ENCODE assay signal across 12 cellular contexts in the genomic region with DNA sequence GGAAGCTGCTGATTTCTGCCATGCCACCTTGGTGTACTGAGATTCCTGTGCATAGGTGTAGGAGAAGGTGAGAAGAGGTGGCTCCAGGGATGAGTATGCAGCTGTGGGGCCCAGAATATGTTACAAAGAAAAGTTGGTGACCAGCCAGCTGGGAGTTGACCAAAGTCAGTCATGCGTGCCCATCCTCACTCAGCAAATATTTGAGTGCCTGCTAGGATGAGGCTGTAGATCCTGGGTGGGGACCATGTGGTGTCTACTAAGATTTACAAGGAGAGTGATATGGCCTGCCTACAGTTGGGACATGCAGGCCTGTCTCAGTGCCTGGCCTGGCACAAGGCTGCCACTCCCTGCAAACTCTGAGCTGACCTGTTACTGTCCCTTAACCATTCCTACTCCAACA. TPM values are rescaled to one million over a fixed set of nuclear protein-coding genes. Genes with fewer than 3 reads are reported as not detected.
A peak's percentile ranks its signal among the peaks of the same experiment; 100 is the strongest.
DNase-seq lines count a peak whose midpoint lies in the region; ATAC-seq, FAIRE-seq and TF ChIP-seq lines count a peak whose summit lies in the region.
"Had no signal": no experiment of that assay in that cellular context is flagged by ENCODE, and none has a peak within 500 bp of the region (broad histone marks: within the 10 kb centered on the region; RNA-seq: fewer than 3 reads in every experiment).

No MANE protein-coding gene starts in this region.

- no peaks in the 10 kb centered on the region for H3K9me3 Mint-ChIP-seq in activated T-helper 17 cell treated with anti-CD3 and anti-CD28 coated beads, Interleukin-2, amount 50 U/mL, for 72 hours

- H3K4me1 Mint-ChIP-seq in activated T-helper 17 cell treated with anti-CD3 and anti-CD28 coated beads, Interleukin-2, amount 50 U/mL, for 72 hours: peaks cover 11% of the 10 kb centered on the region

- in situ Hi-C loops in HepG2 (cut with HindIII; ENCODE audit: extremely low pct_ligation_motif_present, low pct_unique_long_range_greater_than_20kb): no loop called here

- peaks cover 27% of the 10 kb centered on the region for H3K79me2 ChIP-seq in HepG2 (ENCODE audit: insufficient read depth, low read length)

- no peak overlapping the region for H3K27ac ChIP-seq in HepG2 (ENCODE audit: extremely low read length, insufficient read depth, low read length)
- H3K27ac ChIP-seq: WERI-Rb-1 had no signal

- TF ChIP-seq RAD21 in HepG2 (CRISPR knock-in tag; IDR thresholded peaks at IDR 0.05): no peak

- 43% methylated on average over 1 of the region's 1 CpG for WGBS in HepG2 (ENCODE audit: low lambda C conversion rate)

- no peak overlapping the region for H3K4me2 ChIP-seq in HepG2 (ENCODE audit: low read depth, low read length)

- no peaks in the 10 kb centered on the region for H3K9me3 ChIP-seq in HepG2 (ENCODE audit: low read length)

- BruUV-seq in HepG2 (replicated peaks; lab: Mats Ljungman, UMichigan): no TSS peak

- no peak for TF ChIP-seq EP300 in HepG2 (IDR thresholded peaks at IDR 0.05; ENCODE audit: low read depth in 2 of 2, low read length in 2 of 2)
- no peak for TF ChIP-seq EP300 in HepG2 (CRISPR knock-in tag; IDR thresholded peaks at IDR 0.05; ENCODE audit: borderline replicate concordance)

- peaks cover 22% of the 10 kb centered on the region for H3K4me1 ChIP-seq in HepG2 (ENCODE audit: insufficient read depth, low read length)

- no peak overlapping the region for H2AFZ ChIP-seq in HepG2 (ENCODE audit: low read length)

- H3K27me3 ChIP-seq in HepG2 (ENCODE audit: control insufficient read depth in 1 of 2, insufficient read depth in 2 of 2, low read length in 2 of 2): no peaks in the 10 kb centered on the region

- H3K27ac Mint-ChIP-seq in activated T-helper 17 cell treated with anti-CD3 and anti-CD28 coated beads, Interleukin-2, amount 50 U/mL, for 72 hours: peak overlapping the region; percentile 69
- H3K27ac Mint-ChIP-seq: progenitor cell of endocrine pancreas had no signal

- CTCF ChIA-PET in HepG2 (lab: Yijun Ruan, JAX; ENCODE audit: low intra/inter-chr PET ratio, low total read pairs): no interaction called here

- H3K36me3 ChIP-seq in HepG2 (replicated peaks in 1 of 2; ENCODE audit: control insufficient read depth in 1 of 2, insufficient read depth in 2 of 2, low read length in 2 of 2): peaks cover 4 to 11% of the 10 kb centered on the region in 2 experiments; a peak in 3 of 5 replicates

- H3K9ac ChIP-seq in HepG2 (ENCODE audit: insufficient read depth, low read depth, low read length): no peak overlapping the region

- POLR2A ChIA-PET in HepG2 (lab: Yijun Ruan, JAX): no interaction called here

- H3K27me3 Mint-ChIP-seq in activated T-helper 17 cell treated with anti-CD3 and anti-CD28 coated beads, Interleukin-2, amount 50 U/mL, for 72 hours: no peaks in the 10 kb centered on the region
- H3K27me3 Mint-ChIP-seq: progenitor cell of endocrine pancreas had no signal

- DNase-seq in AG08395 (ENCODE audit: low spot score): peak; percentile 70
- peak; percentile 61 for DNase-seq in HS-27A (ENCODE audit: low read depth)
- peak; percentile 50 for DNase-seq in HepG2 (ENCODE audit: low spot score)
- no peak for DNase-seq in omental fat pad (ENCODE audit: low spot score)
- no peak for DNase-seq in T-helper 2 cell
- DNase-seq: GDM1, NCI-H1436 treated with DMSO at 0.1 percent for 48 hours, WERI-Rb-1 had no signal

- no peak for FAIRE-seq in HepG2 (lab: Jason Lieb, UNC)

- no peak for TF ChIP-seq CTCF in HepG2 (CRISPR knock-in tag; IDR thresholded peaks at IDR 0.05)
- no peak for TF ChIP-seq CTCF in omental fat pad (IDR thresholded peaks at IDR 0.05)

- no peak overlapping the region for H3K4me3 ChIP-seq in HepG2 (replicated peaks in 1 of 3; ENCODE audit: insufficient read depth in 1 of 3, low read depth in 2 of 3, low read length in 3 of 3)

- intact Hi-C loops in HepG2 (cut with micrococcal nuclease; ENCODE audit: unreplicated experiment): no loop called here

- peak; percentile 21 for ATAC-seq in activated T-helper 17 cell treated with anti-CD3 and anti-CD28 coated beads, Interleukin-2, amount 50 U/mL, for 72 hours (replicated peaks)
- ATAC-seq in HepG2: peak; percentile 47; the same call in 2 of the 3 replicates
- no peak for ATAC-seq in omental fat pad (ENCODE audit: low FRiP score)
- ATAC-seq in HG02610 (IDR thresholded peaks at IDR 0.05; ENCODE audit: unreplicated experiment): no peak
- ATAC-seq in HG03135 (IDR thresholded peaks at IDR 0.05; ENCODE audit: unreplicated experiment): no peak

- H4K20me1 ChIP-seq in HepG2 (ENCODE audit: insufficient read depth, low read length): 0 out of 2 replicates have a peak, but pooled peaks cover under 1% of the 10 kb centered on the region

- H3K4me3 Mint-ChIP-seq in activated T-helper 17 cell treated with anti-CD3 and anti-CD28 coated beads, Interleukin-2, amount 50 U/mL, for 72 hours: no peak overlapping the region

- peaks cover 57% of the 10 kb centered on the region for H3K36me3 Mint-ChIP-seq in activated T-helper 17 cell treated with anti-CD3 and anti-CD28 coated beads, Interleukin-2, amount 50 U/mL, for 72 hours (ENCODE audit: low read depth)

- TF ChIP-seq POLR2A in HepG2 (IDR thresholded peaks at IDR 0.05; ENCODE audit: insufficient read depth in 1 of 2, low read depth in 2 of 2, low read length in 2 of 2): no peak

RNA-seq across cellular contexts. Expression of gene RNF185, which starts 19.4 kb away (rescaled TPM):
- 10 to 100 TPM; 19.3 to 24.6 TPM for total RNA-seq in activated T-helper 17 cell treated with anti-CD3 and anti-CD28 coated beads, Interleukin-2, amount 50 U/mL, for 72 hours
- total RNA-seq in HepG2 (2016; rRNA removed; fragmentation: Illumina TruSeq; extraction: Trizol) (21.4 and 28.8 TPM in 2 replicates), omental fat pad (10 to 100 TPM; 25.1 to 39.4 (median 30.0) TPM)
- 2.9 and 3.2 TPM in 2 replicates for total RNA-seq in HepG2 (2016; cell fraction: cytosol; rRNA removed; fragmentation: Illumina TruSeq; extraction: Trizol; ENCODE audit: low read depth)
- total RNA-seq in HepG2 (2016; cell fraction: insoluble cytoplasmic fraction; rRNA removed; fragmentation: Illumina TruSeq; extraction: Trizol): 21.9 and 28.5 TPM in 2 replicates
- 11.3 and 11.9 TPM in 2 replicates for total RNA-seq in HepG2 (2016; cell fraction: membrane; rRNA removed; fragmentation: Illumina TruSeq; extraction: Trizol)
- 12.0 and 13.7 TPM in 2 replicates for total RNA-seq in HepG2 (2016; cell fraction: nucleus; rRNA removed; fragmentation: Illumina TruSeq; extraction: Trizol)
- polyA plus RNA-seq in HepG2 (2011; rRNA removed): 26.4 and 27.5 TPM in 2 replicates
- 21.8 and 27.3 TPM in 2 replicates for polyA plus RNA-seq in HepG2 (2011; cell fraction: cytosol; rRNA removed)
- 19.0 and 20.4 TPM in 2 replicates for polyA plus RNA-seq in HepG2 (2011; cell fraction: nucleus; rRNA removed)
- 15.4 and 15.6 TPM in 2 replicates for polyA plus RNA-seq in HepG2 (2012)
- polyA plus RNA-seq in HepG2 (2016; cell fraction: cytosol; fragmentation: Illumina TruSeq; extraction: Trizol; ENCODE audit: low read depth): 1.6 and 1.7 TPM in 2 replicates
- polyA plus RNA-seq in HepG2 (2016; cell fraction: insoluble cytoplasmic fraction; fragmentation: Illumina TruSeq; extraction: Trizol; ENCODE audit: low read depth): 27.8 and 28.1 TPM in 2 replicates
- polyA plus RNA-seq in HepG2 (2016; cell fraction: membrane; fragmentation: Illumina TruSeq; extraction: Trizol; ENCODE audit: low read depth): 6.4 and 6.8 TPM in 2 replicates
- 21.5 and 21.8 TPM in 2 replicates for polyA plus RNA-seq in HepG2 (2016; cell fraction: nucleus; fragmentation: Illumina TruSeq; extraction: Trizol; ENCODE audit: insufficient read depth, low read depth)
- 17.6 and 24.2 TPM in 2 replicates for polyA minus RNA-seq in HepG2 (2011; rRNA and poly(A)+ RNA removed; ENCODE audit: low replicate concordance)
- 10.1 and 10.4 TPM in 2 replicates for polyA minus RNA-seq in HepG2 (2011; cell fraction: cytosol; rRNA and poly(A)+ RNA removed)
- polyA minus RNA-seq in HepG2 (2011; cell fraction: nucleus; rRNA and poly(A)+ RNA removed): 9.1 and 11.8 TPM in 2 replicates

RNA-seq across cellular contexts. Expression of gene LIMK2, which starts 32.8 kb away (rescaled TPM):
- 10 to 100 TPM; 59.5 to 61.4 TPM for total RNA-seq in activated T-helper 17 cell treated with anti-CD3 and anti-CD28 coated beads, Interleukin-2, amount 50 U/mL, for 72 hours
- total RNA-seq in HepG2 (2016; rRNA removed; fragmentation: Illumina TruSeq; extraction: Trizol): 25.9 and 29.8 TPM in 2 replicates
- 11.6 and 11.9 TPM in 2 replicates for total RNA-seq in HepG2 (2016; cell fraction: cytosol; rRNA removed; fragmentation: Illumina TruSeq; extraction: Trizol; ENCODE audit: low read depth)
- total RNA-seq in HepG2 (2016; cell fraction: insoluble cytoplasmic fraction; rRNA removed; fragmentation: Illumina TruSeq; extraction: Trizol): 23.7 and 30.9 TPM in 2 replicates
- total RNA-seq in HepG2 (2016; cell fraction: membrane; rRNA removed; fragmentation: Illumina TruSeq; extraction: Trizol): 16.0 and 16.7 TPM in 2 replicates
- 34.7 and 39.4 TPM in 2 replicates for total RNA-seq in HepG2 (2016; cell fraction: nucleus; rRNA removed; fragmentation: Illumina TruSeq; extraction: Trizol)
- 20.9 and 22.2 TPM in 2 replicates for polyA plus RNA-seq in HepG2 (2011; rRNA removed)
- polyA plus RNA-seq in HepG2 (2011; cell fraction: cytosol; rRNA removed): 13.6 and 17.8 TPM in 2 replicates
- polyA plus RNA-seq in HepG2 (2011; cell fraction: nucleus; rRNA removed): 73.7 and 77.5 TPM in 2 replicates
- 13.8 and 20.5 TPM in 2 replicates for polyA plus RNA-seq in HepG2 (2012)
- 3.6 and 3.7 TPM in 2 replicates for polyA plus RNA-seq in HepG2 (2016; cell fraction: cytosol; fragmentation: Illumina TruSeq; extraction: Trizol; ENCODE audit: low read depth)
- 18.1 and 21.1 TPM in 2 replicates for polyA plus RNA-seq in HepG2 (2016; cell fraction: insoluble cytoplasmic fraction; fragmentation: Illumina TruSeq; extraction: Trizol; ENCODE audit: low read depth)
- polyA plus RNA-seq in HepG2 (2016; cell fraction: membrane; fragmentation: Illumina TruSeq; extraction: Trizol; ENCODE audit: low read depth): 6.3 and 6.8 TPM in 2 replicates
- 49.2 and 49.7 TPM in 2 replicates for polyA plus RNA-seq in HepG2 (2016; cell fraction: nucleus; fragmentation: Illumina TruSeq; extraction: Trizol; ENCODE audit: insufficient read depth, low read depth)
- polyA minus RNA-seq in HepG2 (2011; rRNA and poly(A)+ RNA removed; ENCODE audit: low replicate concordance): 7.4 and 68.6 TPM in 2 replicates
- polyA minus RNA-seq in HepG2 (2011; cell fraction: cytosol; rRNA and poly(A)+ RNA removed): 11.4 and 15.5 TPM in 2 replicates
- polyA minus RNA-seq in HepG2 (2011; cell fraction: nucleus; rRNA and poly(A)+ RNA removed): 67.0 and 76.2 TPM in 2 replicates
- 10 to 100 TPM; 32.0 to 66.2 (median 40.7) TPM for total RNA-seq in omental fat pad

RNA-seq across cellular contexts. Expression of gene PLA2G3, which starts 39.0 kb away (rescaled TPM):
- not detected for total RNA-seq in activated T-helper 17 cell treated with anti-CD3 and anti-CD28 coated beads, Interleukin-2, amount 50 U/mL, for 72 hours
- 0.11 and 0.42 TPM in 2 replicates for total RNA-seq in HepG2 (2016; rRNA removed; fragmentation: Illumina TruSeq; extraction: Trizol)
- total RNA-seq in HepG2 (2016; cell fraction: cytosol; rRNA removed; fragmentation: Illumina TruSeq; extraction: Trizol; ENCODE audit: low read depth): 0.09 and 0.20 TPM in 2 replicates
- 0.09 and 0.32 TPM in 2 replicates for total RNA-seq in HepG2 (2016; cell fraction: insoluble cytoplasmic fraction; rRNA removed; fragmentation: Illumina TruSeq; extraction: Trizol)
- 0.19 and 0.21 TPM in 2 replicates for total RNA-seq in HepG2 (2016; cell fraction: membrane; rRNA removed; fragmentation: Illumina TruSeq; extraction: Trizol)
- 0.25 and 0.34 TPM in 2 replicates for total RNA-seq in HepG2 (2016; cell fraction: nucleus; rRNA removed; fragmentation: Illumina TruSeq; extraction: Trizol)
- 0.12 and 0.24 TPM in 2 replicates for polyA plus RNA-seq in HepG2 (2011; rRNA removed)
- polyA plus RNA-seq in HepG2 (2011; cell fraction: cytosol; rRNA removed): 0.17 TPM in 2 replicates
- polyA plus RNA-seq in HepG2 (2011; cell fraction: nucleus; rRNA removed): 0.16 and 0.21 TPM in 2 replicates
- 0.15 and 0.37 TPM in 2 replicates for polyA plus RNA-seq in HepG2 (2012)
- 0.06 and 0.14 TPM in 2 replicates for polyA plus RNA-seq in HepG2 (2016; cell fraction: cytosol; fragmentation: Illumina TruSeq; extraction: Trizol; ENCODE audit: low read depth)
- polyA plus RNA-seq in HepG2 (2016; cell fraction: insoluble cytoplasmic fraction; fragmentation: Illumina TruSeq; extraction: Trizol; ENCODE audit: low read depth): 0.08 and 0.14 TPM in 2 replicates
- polyA plus RNA-seq in HepG2 (2016; cell fraction: membrane; fragmentation: Illumina TruSeq; extraction: Trizol; ENCODE audit: low read depth): 0.09 TPM in 1 of 2 replicates, not detected in the other
- 0.55 and 0.78 TPM in 2 replicates for polyA plus RNA-seq in HepG2 (2016; cell fraction: nucleus; fragmentation: Illumina TruSeq; extraction: Trizol; ENCODE audit: insufficient read depth, low read depth)
- 0.30 and 0.40 TPM in 2 replicates for polyA minus RNA-seq in HepG2 (2011; rRNA and poly(A)+ RNA removed; ENCODE audit: low replicate concordance)
- polyA minus RNA-seq in HepG2 (2011; cell fraction: cytosol; rRNA and poly(A)+ RNA removed): not detected in 2 replicates
- not detected in 2 replicates for polyA minus RNA-seq in HepG2 (2011; cell fraction: nucleus; rRNA and poly(A)+ RNA removed)
- total RNA-seq in omental fat pad: not detected

RNA-seq across cellular contexts. Expression of gene INPP5J, which starts 56.6 kb away (rescaled TPM):
- total RNA-seq in activated T-helper 17 cell treated with anti-CD3 and anti-CD28 coated beads, Interleukin-2, amount 50 U/mL, for 72 hours: under 1 TPM; 0.09 to 0.34 TPM
- total RNA-seq in HepG2 (2016; rRNA removed; fragmentation: Illumina TruSeq; extraction: Trizol): 0.15 and 0.24 TPM in 2 replicates
- total RNA-seq in HepG2 (2016; cell fraction: cytosol; rRNA removed; fragmentation: Illumina TruSeq; extraction: Trizol; ENCODE audit: low read depth): 0.09 TPM in 1 of 2 replicates, not detected in the other
- 0.42 and 0.45 TPM in 2 replicates for total RNA-seq in HepG2 (2016; cell fraction: insoluble cytoplasmic fraction; rRNA removed; fragmentation: Illumina TruSeq; extraction: Trizol)
- total RNA-seq in HepG2 (2016; cell fraction: membrane; rRNA removed; fragmentation: Illumina TruSeq; extraction: Trizol): 0.34 and 0.40 TPM in 2 replicates
- total RNA-seq in HepG2 (2016; cell fraction: nucleus; rRNA removed; fragmentation: Illumina TruSeq; extraction: Trizol): 0.47 TPM in 2 replicates
- 1.1 and 1.3 TPM in 2 replicates for polyA plus RNA-seq in HepG2 (2011; rRNA removed)
- 0.41 and 0.62 TPM in 2 replicates for polyA plus RNA-seq in HepG2 (2011; cell fraction: cytosol; rRNA removed)
- polyA plus RNA-seq in HepG2 (2011; cell fraction: nucleus; rRNA removed): 6.2 and 7.6 TPM in 2 replicates
- polyA plus RNA-seq in HepG2 (2012): 0.30 and 1.7 TPM in 2 replicates
- polyA plus RNA-seq in HepG2 (2016; cell fraction: cytosol; fragmentation: Illumina TruSeq; extraction: Trizol; ENCODE audit: low read depth): 0.11 and 0.18 TPM in 2 replicates
- 0.26 and 0.52 TPM in 2 replicates for polyA plus RNA-seq in HepG2 (2016; cell fraction: insoluble cytoplasmic fraction; fragmentation: Illumina TruSeq; extraction: Trizol; ENCODE audit: low read depth)
- polyA plus RNA-seq in HepG2 (2016; cell fraction: membrane; fragmentation: Illumina TruSeq; extraction: Trizol; ENCODE audit: low read depth): 0.27 and 0.29 TPM in 2 replicates
- 1.9 and 3.2 TPM in 2 replicates for polyA plus RNA-seq in HepG2 (2016; cell fraction: nucleus; fragmentation: Illumina TruSeq; extraction: Trizol; ENCODE audit: insufficient read depth, low read depth)
- 0.88 and 5.2 TPM in 2 replicates for polyA minus RNA-seq in HepG2 (2011; rRNA and poly(A)+ RNA removed; ENCODE audit: low replicate concordance)
- 0.35 and 0.49 TPM in 2 replicates for polyA minus RNA-seq in HepG2 (2011; cell fraction: cytosol; rRNA and poly(A)+ RNA removed)
- 0.62 and 1.7 TPM in 2 replicates for polyA minus RNA-seq in HepG2 (2011; cell fraction: nucleus; rRNA and poly(A)+ RNA removed)
- total RNA-seq in omental fat pad: under 1 TPM; 0.24 to 0.84 (median 0.42) TPM

Comparison
In these comparisons a context has a peak if more than half of its experiments do, and no peak if none do; other contexts are left out.
1. DNase-seq: peak in AG08395 (single experiment), HS-27A (single experiment) and HepG2 (single experiment); none in omental fat pad (single experiment) and T-helper 2 cell (0 of 5).
2. ATAC-seq: peak in activated T-helper 17 cell treated with anti-CD3 and anti-CD28 coated beads, Interleukin-2, amount 50 U/mL, for 72 hours (single experiment) and HepG2 (single experiment); none in omental fat pad (single experiment), HG02610 (single experiment) and HG03135 (single experiment).